In the genomic region with DNA sequence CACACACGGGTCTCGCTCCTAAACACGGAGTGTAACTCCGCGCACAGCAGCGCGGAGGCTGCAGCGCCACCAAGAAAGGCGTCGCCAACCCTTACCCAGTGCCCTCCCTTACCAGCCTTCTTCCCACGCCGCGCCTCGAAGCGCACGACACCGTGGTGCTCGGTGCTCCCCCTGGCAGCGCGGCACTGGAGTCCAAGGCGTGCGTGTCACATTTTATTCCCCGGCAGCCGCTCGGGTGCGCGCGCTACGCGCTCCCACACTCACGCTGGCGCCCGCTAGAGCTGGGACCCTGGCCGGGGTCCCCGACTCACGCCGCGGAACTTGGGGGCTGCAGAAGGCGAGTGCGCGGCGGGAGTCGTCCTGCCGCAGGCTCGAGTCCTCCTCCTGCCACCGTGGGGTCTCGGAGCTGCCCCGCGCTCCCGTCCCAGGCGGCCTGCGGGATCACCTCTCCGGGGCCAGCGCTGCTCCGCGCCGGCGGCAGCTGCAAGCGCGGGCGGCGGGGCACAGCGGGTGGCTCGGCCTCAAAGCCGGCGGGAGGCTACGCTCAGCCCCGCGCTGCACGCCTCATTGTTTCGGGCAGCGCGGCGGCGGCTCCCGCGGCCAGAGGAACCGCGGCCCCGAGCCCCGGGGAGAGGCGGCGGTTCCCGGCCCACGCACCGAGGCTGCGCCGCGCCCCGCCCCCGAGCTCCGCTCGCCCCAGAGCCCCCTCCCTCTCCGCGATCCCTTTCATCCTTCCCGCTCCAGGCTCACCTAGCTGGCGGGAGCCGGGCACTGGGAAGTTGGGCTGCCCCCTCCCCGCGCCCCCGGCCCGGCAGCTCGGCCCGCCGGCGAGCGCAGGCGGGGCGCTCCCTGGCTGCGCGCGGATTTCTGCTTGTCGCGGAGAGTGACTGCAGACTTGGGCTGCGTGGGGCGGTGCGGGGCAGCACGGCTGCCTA, we compare ENCODE assay signal across 1 cellular context.
TF ChIP-seq lines count a peak whose summit lies in the region.

ST6GAL2 (minus strand) TSS at position 187 of the 935 bp plus-strand sequence. CDS start 42,190 bp downstream, outside the sequence.

TF ChIP-seq in liver, 16 proteins besides CTCF, POLR2A, EP300 and RAD21 (continued from another document):
- TF ChIP-seq GABPA (IDR thresholded peaks at IDR 0.05 in 1 of 2, conservative IDR thresholded peaks at IDR 0.05 in 1 of 2): no peak
- no peak for TF ChIP-seq FOXA2 (IDR thresholded peaks at IDR 0.05)
- TF ChIP-seq TAF1 (conservative IDR thresholded peaks at IDR 0.05): no peak
- TF ChIP-seq REST (IDR thresholded peaks at IDR 0.05): no peak
- no peak for TF ChIP-seq NR2F2 (IDR thresholded peaks at IDR 0.05)
- no peak for TF ChIP-seq ZBTB33 (IDR thresholded peaks at IDR 0.05)
- TF ChIP-seq MAX (IDR thresholded peaks at IDR 0.05): no peak
- TF ChIP-seq FOXA1 (IDR thresholded peaks at IDR 0.05): no peak
